In the genomic region with DNA sequence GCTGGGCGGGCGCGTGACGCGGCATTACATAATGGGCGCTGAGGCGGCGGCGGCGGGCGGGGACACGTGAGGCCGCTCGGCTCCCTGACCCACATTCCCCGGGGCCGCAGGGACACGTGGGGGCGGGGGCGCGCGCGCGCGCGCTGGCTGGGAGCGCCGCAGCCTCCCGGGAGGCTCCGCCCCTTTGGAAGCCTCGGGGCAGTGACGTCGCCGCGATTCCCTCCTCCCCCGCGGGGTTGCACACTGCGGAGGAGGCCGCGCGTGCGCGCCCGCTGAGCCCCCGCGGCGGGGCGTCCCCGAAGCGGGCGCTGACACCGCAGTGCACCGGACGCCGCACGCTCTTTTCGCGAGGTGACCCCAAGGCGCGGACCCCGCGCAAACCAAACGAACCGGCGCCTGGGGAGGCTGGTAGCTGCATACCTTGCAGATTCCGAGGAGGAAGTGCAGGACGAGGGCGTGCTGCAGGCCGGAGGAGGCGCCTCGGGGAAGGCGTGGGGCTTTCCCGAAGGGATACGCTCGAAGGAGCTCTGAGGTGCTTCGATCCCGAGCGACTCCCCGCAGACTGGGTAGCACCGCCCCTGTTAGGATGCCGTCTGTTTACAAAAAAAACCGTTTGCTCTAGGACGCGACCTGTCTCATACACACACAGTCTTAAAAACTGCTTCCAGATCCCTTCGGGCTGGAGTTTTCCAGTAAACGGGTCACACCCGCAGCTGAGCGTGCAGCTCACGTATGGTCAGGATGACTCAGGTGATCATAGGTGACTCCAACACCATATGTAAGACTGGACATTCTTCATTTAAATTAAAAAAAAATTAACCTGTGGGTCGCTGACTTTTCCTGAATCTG, we compare ENCODE assay signal across 1 cellular context.
TF ChIP-seq lines count a peak whose summit lies in the region.

No MANE protein-coding gene starts in this region.

TF ChIP-seq in K562, 482 proteins besides CTCF, POLR2A, EP300 and RAD21 (continued from another document and continues in another):
- peak; percentile 60 for TF ChIP-seq FOSL1 (tag; conservative IDR thresholded peaks at IDR 0.05)
- TF ChIP-seq KLF16 (IDR thresholded peaks at IDR 0.05), result peak; percentile 47; the same call in 1 of the 2 replicates
- no peak for TF ChIP-seq HMG20A (CRISPR knock-in tag; conservative IDR thresholded peaks at IDR 0.05)
- peak; percentile 96 for TF ChIP-seq MAX (CRISPR knock-in tag; IDR thresholded peaks at IDR 0.05)
- peak; percentile 84 for TF ChIP-seq SMAD1 (IDR thresholded peaks at IDR 0.05; ENCODE audit: low read depth, low read length, partially characterized antibody)
- TF ChIP-seq MLX (CRISPR knock-in tag; conservative IDR thresholded peaks at IDR 0.05), result no peak
- no peak for TF ChIP-seq BACH1 (tag; IDR thresholded peaks at IDR 0.05)
- peak; percentile 31; the same call in 1 of the 2 replicates for TF ChIP-seq CBFA2T3 (IDR thresholded peaks at IDR 0.05)
- no peak for TF ChIP-seq WHSC1 (IDR thresholded peaks at IDR 0.05; ENCODE audit: low read length)
- no peak for TF ChIP-seq ZNF124 (CRISPR knock-in tag; IDR thresholded peaks at IDR 0.05)
- TF ChIP-seq USF1 (CRISPR knock-in tag; IDR thresholded peaks at IDR 0.05), result peak; percentile 91
- TF ChIP-seq, protein P1, sequence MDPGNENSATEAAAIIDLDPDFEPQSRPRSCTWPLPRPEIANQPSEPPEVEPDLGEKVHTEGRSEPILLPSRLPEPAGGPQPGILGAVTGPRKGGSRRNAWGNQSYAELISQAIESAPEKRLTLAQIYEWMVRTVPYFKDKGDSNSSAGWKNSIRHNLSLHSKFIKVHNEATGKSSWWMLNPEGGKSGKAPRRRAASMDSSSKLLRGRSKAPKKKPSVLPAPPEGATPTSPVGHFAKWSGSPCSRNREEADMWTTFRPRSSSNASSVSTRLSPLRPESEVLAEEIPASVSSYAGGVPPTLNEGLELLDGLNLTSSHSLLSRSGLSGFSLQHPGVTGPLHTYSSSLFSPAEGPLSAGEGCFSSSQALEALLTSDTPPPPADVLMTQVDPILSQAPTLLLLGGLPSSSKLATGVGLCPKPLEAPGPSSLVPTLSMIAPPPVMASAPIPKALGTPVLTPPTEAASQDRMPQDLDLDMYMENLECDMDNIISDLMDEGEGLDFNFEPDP (CRISPR knock-in tag; IDR thresholded peaks at IDR 0.05), result no peak
- TF ChIP-seq ZKSCAN1 (IDR thresholded peaks at IDR 0.05; ENCODE audit: low read depth, low read length), result 0 out of 2 replicates have a peak, but pooled peaks have one; percentile 36
- TF ChIP-seq ZBTB43 (CRISPR knock-in tag; IDR thresholded peaks at IDR 0.05), result peak; percentile 95; the same call in 1 of the 2 replicates
- TF ChIP-seq FOXA3 (CRISPR knock-in tag; conservative IDR thresholded peaks at IDR 0.05 in 1 of 2, IDR thresholded peaks at IDR 0.05 in 1 of 2), result peak in 1 of 2 experiments; percentile 17; a peak in 2 of 4 replicates
- TF ChIP-seq ADNP (tag; IDR thresholded peaks at IDR 0.05), result no peak
- no peak; the same call in 1 of the 2 replicates for TF ChIP-seq NR2C2 (CRISPR knock-in tag; IDR thresholded peaks at IDR 0.05)
- TF ChIP-seq NR2C2 (tag; IDR thresholded peaks at IDR 0.05), result peak; percentile 77
- TF ChIP-seq ZBTB9 (CRISPR knock-in tag; IDR thresholded peaks at IDR 0.05), result peak; percentile 71; the same call in 1 of the 2 replicates
- no peak for TF ChIP-seq ZNF175 (CRISPR knock-in tag; IDR thresholded peaks at IDR 0.05; ENCODE audit: low read depth)
- TF ChIP-seq ZSCAN32 (CRISPR knock-in tag; IDR thresholded peaks at IDR 0.05), result no peak
- peak; percentile 53 for TF ChIP-seq TAF9B (IDR thresholded peaks at IDR 0.05; ENCODE audit: partially characterized antibody)
- TF ChIP-seq CREB1 (IDR thresholded peaks at IDR 0.05), result peak; percentile 96
- peak; percentile 87 for TF ChIP-seq CREB1 (CRISPR knock-in tag; IDR thresholded peaks at IDR 0.05)
- peak; percentile 97; the same call in 1 of the 2 replicates for TF ChIP-seq ESRRA (IDR thresholded peaks at IDR 0.05; ENCODE audit: borderline replicate concordance, low read depth)
- no peak for TF ChIP-seq ZNF407 (IDR thresholded peaks at IDR 0.05; ENCODE audit: low read depth)
- TF ChIP-seq SRSF7 (optimal IDR thresholded peaks at IDR 0.05; ENCODE audit: low read depth, low read length), result no peak
- TF ChIP-seq LCOR (CRISPR knock-in tag; IDR thresholded peaks at IDR 0.05), result no peak
- no peak for TF ChIP-seq HDGF (IDR thresholded peaks at IDR 0.05)
- TF ChIP-seq PCBP2 (IDR thresholded peaks at IDR 0.05; ENCODE audit: low read depth, low read length, poor library complexity, severe bottlenecking), result no peak
- peak; percentile 73; the same call in 1 of the 2 replicates for TF ChIP-seq ZBTB1 (CRISPR knock-in tag; IDR thresholded peaks at IDR 0.05; ENCODE audit: borderline replicate concordance, low read depth)
- TF ChIP-seq ZNF668 (CRISPR knock-in tag; IDR thresholded peaks at IDR 0.05), result no peak
- peak; percentile 73 for TF ChIP-seq DPF2 (IDR thresholded peaks at IDR 0.05)
- TF ChIP-seq PRDM10 (IDR thresholded peaks at IDR 0.05; ENCODE audit: partially characterized antibody), result peak; percentile 75
- TF ChIP-seq MAFK (IDR thresholded peaks at IDR 0.05; ENCODE audit: low read length), result 0 out of 2 replicates have a peak, but pooled peaks have one; percentile 1
- peak; percentile 36 for TF ChIP-seq TAF1 (IDR thresholded peaks at IDR 0.05; ENCODE audit: control insufficient read depth, extremely low read depth, insufficient read depth, low read length, severe bottlenecking)
- TF ChIP-seq HOXB6 (CRISPR knock-in tag; IDR thresholded peaks at IDR 0.05; ENCODE audit: borderline replicate concordance), result no peak
- TF ChIP-seq HSF4 (CRISPR knock-in tag; IDR thresholded peaks at IDR 0.05; ENCODE audit: borderline replicate concordance), result no peak
- TF ChIP-seq POLR2AphosphoS5 (IDR thresholded peaks at IDR 0.05; ENCODE audit: control insufficient read depth, insufficient read depth, low read depth, low read length), result peak; percentile 59; the same call in 1 of the 2 replicates
- peak; percentile 49 for TF ChIP-seq KAT2B (IDR thresholded peaks at IDR 0.05; ENCODE audit: low read depth, low read length)
